In the genomic region with DNA sequence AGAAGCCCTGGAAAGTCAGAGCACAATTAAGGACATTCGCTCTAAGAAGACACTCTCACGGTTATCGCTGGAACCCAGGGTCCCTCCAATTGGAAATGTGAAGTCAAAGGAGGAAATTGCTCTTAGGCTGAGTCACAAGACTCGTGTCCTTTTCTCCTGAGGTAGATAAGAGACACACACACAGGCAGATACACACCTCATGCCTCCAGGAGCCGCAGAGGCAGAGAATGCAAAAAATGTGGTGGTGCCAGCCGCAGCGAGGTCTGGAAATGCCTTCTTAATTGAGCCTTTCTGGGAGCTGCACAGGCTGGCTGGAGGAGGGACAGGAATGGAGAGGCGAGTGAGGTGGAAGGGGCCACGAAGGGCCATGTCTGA, we compare ENCODE assay signal across 1 cellular context.
TF ChIP-seq lines count a peak whose summit lies in the region.

No MANE protein-coding gene starts in this region.

TF ChIP-seq in H1, 55 proteins besides CTCF, POLR2A, EP300 and RAD21:
- TF ChIP-seq TEAD4 (IDR thresholded peaks at IDR 0.05; ENCODE audit: low read depth, low read length): 0 out of 2 replicates have a peak, but pooled peaks have one; percentile 31
- no peak for TF ChIP-seq GABPA (IDR thresholded peaks at IDR 0.05; ENCODE audit: borderline replicate concordance, insufficient read depth, low read length)
